Comparison of ENCODE assay signal across 9 cellular contexts in genomic region chr11:103110406-103110805, GRCh38. TPM values are rescaled to one million over a fixed set of nuclear protein-coding genes. Genes with fewer than 3 reads are reported as not detected.
A peak's percentile ranks its signal among the peaks of the same experiment; 100 is the strongest.
DNase-seq lines count a peak whose midpoint lies in the region; ATAC-seq and TF ChIP-seq lines count a peak whose summit lies in the region.
"Had no signal": no experiment of that assay in that cellular context is flagged by ENCODE, and none has a peak within 500 bp of the region (broad histone marks: within the 10 kb centered on the region; RNA-seq: fewer than 3 reads in every experiment).

No MANE protein-coding gene starts in this region.

- no peaks in the 10 kb centered on the region for H3K9me3 Mint-ChIP-seq in activated naive CD8-positive, alpha-beta T cell treated with anti-CD3 and anti-CD28 coated beads, Interleukin-2, amount 50 U/mL, for 24 hours
- no peaks in the 10 kb centered on the region for H3K9me3 Mint-ChIP-seq in immature natural killer cell

- H3K4me3 ChIP-seq in right atrium auricular region (peak overlapping the region; percentile 71 to 72), uterus (peak overlapping the region; percentile 51 to 57), aorta (ENCODE audit: low read length in 2 of 2) (no peak overlapping the region)

- ATAC-seq in left cardiac atrium (no peak), HG02884 (IDR thresholded peaks at IDR 0.05; ENCODE audit: unreplicated experiment) (no peak), aorta (ENCODE audit: low FRiP score) (no peak)
- no peak for ATAC-seq in activated naive CD8-positive, alpha-beta T cell treated with anti-CD3 and anti-CD28 coated beads, Interleukin-2, amount 50 U/mL, for 24 hours

- no peaks in the 10 kb centered on the region for H3K27me3 Mint-ChIP-seq in activated naive CD8-positive, alpha-beta T cell treated with anti-CD3 and anti-CD28 coated beads, Interleukin-2, amount 50 U/mL, for 24 hours
- H3K27me3 Mint-ChIP-seq in immature natural killer cell (ENCODE audit: low read depth in 3 of 3): peaks cover 7 to 15% (median 13%) of the 10 kb centered on the region in 3 donors

- no peaks in the 10 kb centered on the region for H3K36me3 ChIP-seq in right atrium auricular region
- H3K36me3 ChIP-seq in uterus: no peaks in the 10 kb centered on the region
- no peaks in the 10 kb centered on the region for H3K36me3 ChIP-seq in aorta (ENCODE audit: control insufficient read depth in 1 of 2, insufficient read depth in 2 of 2, low read length in 1 of 2)

- TF ChIP-seq POLR2A in uterus (IDR thresholded peaks at IDR 0.05): no peak

- no peaks in the 10 kb centered on the region for H3K9me3 ChIP-seq in right atrium auricular region
- no peaks in the 10 kb centered on the region for H3K9me3 ChIP-seq in uterus
- H3K9me3 ChIP-seq in aorta (ENCODE audit: control insufficient read depth, low read length): no peaks in the 10 kb centered on the region

- peaks cover 0 to 17% of the 10 kb centered on the region in 2 donors for H3K4me1 ChIP-seq in right atrium auricular region
- no peaks in the 10 kb centered on the region for H3K4me1 ChIP-seq in uterus
- no peaks in the 10 kb centered on the region for H3K4me1 ChIP-seq in aorta (ENCODE audit: control insufficient read depth in 1 of 2, insufficient read depth in 2 of 2, low read length in 2 of 2)

- peak overlapping the region; percentile 86 for H3K4me3 Mint-ChIP-seq in activated naive CD8-positive, alpha-beta T cell treated with anti-CD3 and anti-CD28 coated beads, Interleukin-2, amount 50 U/mL, for 24 hours
- peak overlapping the region in 4 of 5 donors; percentile 97 to 99 (median 98) for H3K4me3 Mint-ChIP-seq in immature natural killer cell

- intact Hi-C loops in left cardiac atrium (cut with DNase I) (no loop called here), uterus (cut with DNase I; ENCODE audit: low total_unique reads) (no loop called here), aorta (cut with DNase I) (no loop called here)

- H3K27ac Mint-ChIP-seq in activated naive CD8-positive, alpha-beta T cell treated with anti-CD3 and anti-CD28 coated beads, Interleukin-2, amount 50 U/mL, for 24 hours: no peak overlapping the region
- peak overlapping the region in 2 of 6 donors; percentile 54 to 95 for H3K27ac Mint-ChIP-seq in immature natural killer cell

- H3K27me3 ChIP-seq in right atrium auricular region: no peaks in the 10 kb centered on the region
- H3K27me3 ChIP-seq in uterus: no peaks in the 10 kb centered on the region
- H3K27me3 ChIP-seq in aorta (ENCODE audit: control insufficient read depth in 1 of 2, insufficient read depth in 2 of 2, low read length in 1 of 2): no peaks in the 10 kb centered on the region

- no peak overlapping the region for H3K27ac ChIP-seq in right atrium auricular region
- H3K27ac ChIP-seq in uterus: peak overlapping the region in 1 of 2 donors; percentile 78
- H3K27ac ChIP-seq in aorta (ENCODE audit: low read depth in 1 of 2, low read length in 2 of 2): no peak overlapping the region

- no peaks in the 10 kb centered on the region for H3K36me3 Mint-ChIP-seq in activated naive CD8-positive, alpha-beta T cell treated with anti-CD3 and anti-CD28 coated beads, Interleukin-2, amount 50 U/mL, for 24 hours (ENCODE audit: low read depth)
- no peaks in the 10 kb centered on the region for H3K36me3 Mint-ChIP-seq in immature natural killer cell

- TF ChIP-seq CTCF in right atrium auricular region (IDR thresholded peaks at IDR 0.05): no peak
- peak in 1 of 4 experiments; percentile 15 for TF ChIP-seq CTCF in uterus (IDR thresholded peaks at IDR 0.05)

- H3K4me1 Mint-ChIP-seq in activated naive CD8-positive, alpha-beta T cell treated with anti-CD3 and anti-CD28 coated beads, Interleukin-2, amount 50 U/mL, for 24 hours: peaks cover 16% of the 10 kb centered on the region
- H3K4me1 Mint-ChIP-seq in immature natural killer cell: peaks cover 12 to 23% of the 10 kb centered on the region in 2 donors

- DNase-seq in right atrium auricular region (ENCODE audit: low spot score) (no peak), left cardiac atrium (no peak), immature natural killer cell (no peak), uterus (no peak), iPS-NIHi11 (ENCODE audit: low spot score) (no peak), aorta (no peak)
- DNase-seq in activated naive CD8-positive, alpha-beta T cell treated with anti-CD3 and anti-CD28 coated beads, Interleukin-2, amount 50 U/mL, for 24 hours: no peak
- DNase-seq: NCI-H2029 had no signal

RNA-seq across cellular contexts. Expression of gene DYNC2H1, which starts 1.2 kb away (rescaled TPM):
- total RNA-seq in right atrium auricular region: 10 to 100 TPM in 1 of 2 donors, 1 to 10 TPM in 1; 7.8 to 12.7 TPM
- 1 to 10 TPM; 6.5 to 7.2 TPM for total RNA-seq in left cardiac atrium
- polyA plus RNA-seq in immature natural killer cell: 1 to 10 TPM in 2 of 3 donors, under 1 TPM in 1; 0.93 to 2.0 (median 1.0) TPM
- total RNA-seq in uterus: 10 to 100 TPM; 24.8 to 96.1 (median 53.5) TPM
- total RNA-seq in aorta: 10 to 100 TPM; 13.6 to 22.1 TPM
- polyA plus RNA-seq in aorta: 10 to 100 TPM in 1 of 2 donors, under 1 TPM in 1; 0.88 to 19.4 TPM

RNA-seq across cellular contexts. Expression of gene DCUN1D5, which starts 18.4 kb away (rescaled TPM):
- total RNA-seq in right atrium auricular region (10 to 100 TPM; 25.5 to 28.7 TPM), left cardiac atrium (10 to 100 TPM; 18.5 to 25.4 TPM), uterus (10 to 100 TPM in 3 of 4 donors, 1 to 10 TPM in 1; 1.8 to 54.1 (median 22.4) TPM), aorta (10 to 100 TPM; 18.1 to 20.0 TPM)
- polyA plus RNA-seq in immature natural killer cell (10 to 100 TPM; 26.1 to 34.4 (median 26.9) TPM), aorta (10 to 100 TPM; 10.5 to 14.7 TPM)

Comparison
In these comparisons a context has a peak if more than half of its experiments do, and no peak if none do; other contexts are left out.
1. H3K4me3 ChIP-seq: peak in right atrium auricular region (2 of 2) and uterus (2 of 2); none in aorta (0 of 2).